In the genomic region with DNA sequence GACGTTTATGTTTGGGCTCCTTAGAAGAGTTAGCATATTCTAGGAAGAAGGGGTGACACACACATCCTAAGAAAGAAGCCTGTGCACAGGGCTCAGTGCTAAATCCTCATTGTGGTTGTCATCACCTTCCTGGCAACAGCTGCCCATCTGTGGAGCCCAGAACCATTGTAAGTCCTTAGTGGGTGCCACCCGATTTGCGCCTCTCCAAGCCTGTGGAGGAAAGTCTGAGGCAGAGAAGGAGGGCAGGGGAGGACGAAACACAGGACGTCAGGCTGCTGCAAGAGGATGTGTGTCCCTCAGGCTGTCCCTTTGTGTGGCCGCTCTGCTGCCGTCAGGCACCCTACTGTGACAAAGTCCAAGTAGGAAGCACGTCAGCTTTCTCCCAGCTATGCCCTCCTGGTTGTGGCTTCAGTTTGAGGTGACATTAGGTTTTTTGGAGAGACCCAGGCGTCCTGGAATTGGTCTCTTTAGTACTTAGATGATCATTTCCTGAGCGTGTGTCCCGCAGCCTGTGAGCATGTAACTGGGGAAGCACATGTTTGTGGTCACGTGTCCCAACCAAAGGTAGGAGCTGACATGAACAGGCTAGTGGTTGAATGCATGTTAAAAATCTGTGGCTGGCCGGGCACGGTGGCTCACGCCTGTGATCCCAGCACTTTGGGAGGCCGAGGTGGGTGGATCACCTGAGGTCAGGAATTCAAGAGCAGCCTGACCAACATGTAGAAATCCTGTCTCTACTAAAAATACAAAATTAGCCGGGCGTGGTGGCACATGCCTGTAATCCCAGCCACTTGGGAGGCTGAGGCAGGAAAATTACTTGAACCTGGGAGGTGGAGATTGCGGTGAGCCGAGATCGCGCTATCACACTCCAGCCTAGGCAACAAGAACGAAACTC, we compare ENCODE assay signal across 28 cellular contexts. TPM values are rescaled to one million over a fixed set of nuclear protein-coding genes. Genes with fewer than 3 reads are reported as not detected.
DNase-seq lines count a peak whose midpoint lies in the region; ATAC-seq and TF ChIP-seq lines count a peak whose summit lies in the region.
"Had no signal": no experiment of that assay in that cellular context is flagged by ENCODE, and none has a peak within 500 bp of the region (broad histone marks: within the 10 kb centered on the region; RNA-seq: fewer than 3 reads in every experiment).

No MANE protein-coding gene starts in this region.

- no peak overlapping the region for H3K4me3 Mint-ChIP-seq in activated naive CD8-positive, alpha-beta T cell treated with anti-CD3 and anti-CD28 coated beads, Interleukin-2, amount 50 U/mL, for 24 hours

- H3K27ac ChIP-seq in RWPE1 (0 out of 2 replicates have a peak overlapping the region, but pooled peaks have one; percentile 2), lower lobe of right lung (no peak overlapping the region)
- H3K27ac ChIP-seq: C4-2B, heart left ventricle, parathyroid adenoma, right lobe of liver, SJSA1, VCaP had no signal

- H3K27me3 Mint-ChIP-seq in activated naive CD8-positive, alpha-beta T cell treated with anti-CD3 and anti-CD28 coated beads, Interleukin-2, amount 50 U/mL, for 24 hours, result no peaks in the 10 kb centered on the region

- H3K27me3 ChIP-seq in lower lobe of right lung (ENCODE audit: low read depth), result no peaks in the 10 kb centered on the region
- H3K27me3 ChIP-seq: heart left ventricle, right lobe of liver, SJSA1 had no signal

- peak overlapping the region; percentile 9 for H3K27ac Mint-ChIP-seq in activated naive CD8-positive, alpha-beta T cell treated with anti-CD3 and anti-CD28 coated beads, Interleukin-2, amount 50 U/mL, for 24 hours

- peaks cover 39% of the 10 kb centered on the region for H3K4me1 Mint-ChIP-seq in activated naive CD8-positive, alpha-beta T cell treated with anti-CD3 and anti-CD28 coated beads, Interleukin-2, amount 50 U/mL, for 24 hours

- TF ChIP-seq CTCF in RWPE1 (conservative IDR thresholded peaks at IDR 0.05; ENCODE audit: low read depth) (no peak), lower lobe of right lung (IDR thresholded peaks at IDR 0.05) (no peak)

- H3K36me3 ChIP-seq in lower lobe of right lung, result peaks cover 90% of the 10 kb centered on the region

- H3K4me3 ChIP-seq in lower lobe of right lung, result no peak overlapping the region
- H3K4me3 ChIP-seq: heart left ventricle, right lobe of liver, SJSA1 had no signal

- peak; percentile 52 for DNase-seq in activated effector memory CD4-positive, alpha-beta T cell treated with anti-CD3 and anti-CD28 coated beads, Interleukin-2, amount 50 U/mL, for 16 hours
- no peak for DNase-seq in activated effector memory CD4-positive, alpha-beta T cell treated with Interleukin-2 at 50 U/mL for 16 hours
- DNase-seq in RWPE1 (ENCODE audit: low spot score) (no peak), lower lobe of right lung (no peak)
- DNase-seq in activated naive CD8-positive, alpha-beta T cell treated with anti-CD3 and anti-CD28 coated beads, Interleukin-2, amount 50 U/mL, for 24 hours, result no peak
- DNase-seq in stimulated activated CD8-positive, alpha-beta memory T cell treated with anti-CD3 and anti-CD28 coated beads, Interleukin-4, amount 100 ng/mL, for 48 hours, result peak; percentile 16
- no peak for DNase-seq in stimulated activated naive CD8-positive, alpha-beta T cell treated with anti-CD3 and anti-CD28 coated beads, Interleukin-15, Interleukin-2, amounts not matched to agents 100 U/mL and 50 U/mL, for 24 hours
- DNase-seq: cerebellar nuclear complex; GDM1; heart left ventricle; left cardiac atrium; mesendoderm; MV-4-11; NCI-H1694; NCI-H2171 treated with DMSO at 0.1 percent for 48 hours; NCI-H524 treated with DMSO at 0.1 percent for 48 hours; stimulated activated CD4-positive, alpha-beta T cell treated with anti-CD3 and anti-CD28 coated beads, Interleukin-15, amount 100 ng/mL, for 24 hours had no signal

- POLR2A ChIA-PET in RWPE1 (lab: Yijun Ruan, JAX; ENCODE audit: low non-redundant PET), result no interaction called here

- no peak for ATAC-seq in activated naive CD8-positive, alpha-beta T cell treated with anti-CD3 and anti-CD28 coated beads, Interleukin-2, amount 50 U/mL, for 24 hours
- ATAC-seq in stimulated activated naive CD8-positive, alpha-beta T cell treated with anti-CD3 and anti-CD28 coated beads, Interleukin-15, Interleukin-2, amounts not matched to agents 100 U/mL and 50 U/mL, for 24 hours, result no peak
- no peak for ATAC-seq in lower lobe of right lung
- ATAC-seq: heart left ventricle, left cardiac atrium, right lobe of liver had no signal

- no peaks in the 10 kb centered on the region for H3K9me3 Mint-ChIP-seq in activated naive CD8-positive, alpha-beta T cell treated with anti-CD3 and anti-CD28 coated beads, Interleukin-2, amount 50 U/mL, for 24 hours

- peaks cover 31% of the 10 kb centered on the region for H3K36me3 Mint-ChIP-seq in activated naive CD8-positive, alpha-beta T cell treated with anti-CD3 and anti-CD28 coated beads, Interleukin-2, amount 50 U/mL, for 24 hours (ENCODE audit: low read depth)

- no peaks in the 10 kb centered on the region for H3K4me1 ChIP-seq in lower lobe of right lung
- H3K4me1 ChIP-seq: parathyroid adenoma, right lobe of liver had no signal

- intact Hi-C loops in lower lobe of right lung (cut with DNase I), result no loop called here

- H3K9me3 ChIP-seq in lower lobe of right lung, result no peaks in the 10 kb centered on the region
- H3K9me3 ChIP-seq: heart left ventricle, right lobe of liver, SJSA1 had no signal

- CTCF ChIA-PET in RWPE1 (lab: Yijun Ruan, JAX), result interaction anchor here (0.6 kb wide), 1 partner anchor 14 kb away, joined by 3 read pairs; no protein-coding TSS in a partner anchor

RNA-seq across cellular contexts. Expression of a gene that starts 10.7 kb away (rescaled TPM):
- 30.3 TPM for total RNA-seq in lower lobe of right lung

RNA-seq across cellular contexts. Expression of a gene that starts 16.2 kb away (rescaled TPM):
- not detected for total RNA-seq in lower lobe of right lung
- total RNA-seq: astrocyte; epithelial cell of proximal tubule; fibroblast of villous mesenchyme; heart left ventricle; HT1080; left cardiac atrium; right lobe of liver; SJSA1; T-helper 2 cell treated with Interferon-gamma antibody and Interleukin-4, amounts not matched to agents 100 ng/mL and 5 ng/mL, for 36 hours; ureter had no signal

Comparison
In these comparisons a context has a peak if more than half of its experiments do, and no peak if none do; other contexts are left out.
1. DNase-seq: peak in activated effector memory CD4-positive, alpha-beta T cell treated with anti-CD3 and anti-CD28 coated beads, Interleukin-2, amount 50 U/mL, for 16 hours (single experiment) and stimulated activated CD8-positive, alpha-beta memory T cell treated with anti-CD3 and anti-CD28 coated beads, Interleukin-4, amount 100 ng/mL, for 48 hours (single experiment); none in activated effector memory CD4-positive, alpha-beta T cell treated with Interleukin-2 at 50 U/mL for 16 hours (single experiment), RWPE1 (single experiment), activated naive CD8-positive, alpha-beta T cell treated with anti-CD3 and anti-CD28 coated beads, Interleukin-2, amount 50 U/mL, for 24 hours (single experiment), stimulated activated naive CD8-positive, alpha-beta T cell treated with anti-CD3 and anti-CD28 coated beads, Interleukin-15, Interleukin-2, amounts not matched to agents 100 U/mL and 50 U/mL, for 24 hours (single experiment) and lower lobe of right lung (single experiment).